24 cellular contexts compared by ENCODE assay signal in the genomic region with DNA sequence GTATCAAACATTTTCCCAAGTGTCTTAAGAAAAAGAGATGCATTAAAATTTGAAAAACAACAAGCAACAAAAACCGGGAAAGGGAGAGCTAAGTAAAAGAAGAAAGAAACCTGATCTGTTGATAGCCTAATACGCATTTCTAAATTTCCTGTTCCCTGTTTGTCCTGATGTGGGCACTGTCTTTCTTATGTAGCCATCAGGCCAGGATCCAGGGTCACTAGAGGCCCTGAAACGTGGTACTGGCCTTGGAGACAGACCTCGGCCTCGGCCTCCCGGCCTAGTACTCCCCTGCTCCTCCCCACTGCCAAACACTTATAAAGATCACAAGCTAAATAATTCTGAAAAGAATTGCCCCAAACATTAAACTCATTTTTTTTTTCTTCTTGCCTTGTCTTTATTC.
A peak's percentile ranks its signal among the peaks of the same experiment; 100 is the strongest.
DNase-seq lines count a peak whose midpoint lies in the region; ATAC-seq and TF ChIP-seq lines count a peak whose summit lies in the region.
"Had no signal": no experiment of that assay in that cellular context is flagged by ENCODE, and none has a peak within 500 bp of the region (broad histone marks: within the 10 kb centered on the region; RNA-seq: fewer than 3 reads in every experiment).

No MANE protein-coding gene starts in this region.

- peaks cover 6 to 15% of the 10 kb centered on the region in 2 donors for H3K9me3 Mint-ChIP-seq in activated T-cell treated with anti-CD3 and anti-CD28 coated beads, Interleukin-2, amount 50 U/mL, for 72 hours

- H3K4me3 Mint-ChIP-seq in activated T-cell treated with anti-CD3 and anti-CD28 coated beads, Interleukin-2, amount 50 U/mL, for 72 hours: no peak overlapping the region
- H3K4me3 Mint-ChIP-seq: CD8-positive, alpha-beta T cell had no signal

- H3K27me3 ChIP-seq in WERI-Rb-1 (ENCODE audit: insufficient read depth, low read depth, severe bottlenecking) (no peaks in the 10 kb centered on the region), mesendoderm (ENCODE audit: insufficient read depth, low read length, poor library complexity) (no peaks in the 10 kb centered on the region), dorsolateral prefrontal cortex (peaks cover 0 to 5% (median 0%) of the 10 kb centered on the region in 45 donors)
- H3K27me3 ChIP-seq: BLaER1 had no signal

- H2BK15ac ChIP-seq in mesendoderm (replicated peaks; ENCODE audit: low read depth): no peak overlapping the region

- no peak overlapping the region for H4K5ac ChIP-seq in mesendoderm (ENCODE audit: low read length)

- H3K18ac ChIP-seq in mesendoderm (ENCODE audit: low read length): no peak overlapping the region

- H3K4me1 Mint-ChIP-seq in activated T-cell treated with anti-CD3 and anti-CD28 coated beads, Interleukin-2, amount 50 U/mL, for 72 hours (ENCODE audit: low read depth): no peaks in the 10 kb centered on the region

- ATAC-seq in HG02610 (IDR thresholded peaks at IDR 0.05; ENCODE audit: unreplicated experiment): no peak
- no peak for ATAC-seq in activated T-cell treated with anti-CD3 and anti-CD28 coated beads, Interleukin-2, amount 50 U/mL, for 72 hours (replicated peaks in 1 of 2)
- ATAC-seq: CD8-positive, alpha-beta T cell; HepG2; K562; Right ventricle myocardium inferior had no signal

- H3K9ac ChIP-seq in mesendoderm (ENCODE audit: low read length): no peak overlapping the region
- H3K9ac ChIP-seq: BLaER1 had no signal

- DNase-seq in NCI-H748 (lab: John Stamatoyannopoulos, UW; ENCODE audit: unreplicated experiment) (peak; percentile 28), NCI-H748 treated with DMSO at 0.1 percent for 48 hours (lab: John Stamatoyannopoulos, UW) (no peak), WERI-Rb-1 (no peak), mesendoderm (peak; percentile 57), dorsolateral prefrontal cortex (no peak), NCI-H1436 (lab: John Stamatoyannopoulos, UW) (no peak)
- no peak for DNase-seq in activated T-cell treated with anti-CD3 and anti-CD28 coated beads, Interleukin-2, amount 50 U/mL, for 72 hours
- DNase-seq: ACHN; CD8-positive, alpha-beta T cell; GDM1; HCEC 1CT; MM.1S; NCI-H1092; NCI-H1436 treated with DMSO at 0.1 percent for 48 hours; NCI-H1930; NCI-H69; NK-92 treated with Interleukin-12 subunit alpha and Interleukin-12 subunit beta, amount 100 ng/mL, for 24 hours had no signal

- H3K4me1 ChIP-seq in mesendoderm (ENCODE audit: control insufficient read depth, low read depth, low read length): no peaks in the 10 kb centered on the region
- H3K4me1 ChIP-seq: BLaER1 had no signal

- H2BK120ac ChIP-seq in mesendoderm (ENCODE audit: low read depth, low read length): no peak overlapping the region

- no peak overlapping the region for H2AK5ac ChIP-seq in mesendoderm (ENCODE audit: low read length)

- no CpG with 5 or more reads among the region's 6 CpGs for WGBS in mesendoderm (ENCODE audit: extremely low coverage, insufficient coverage, low lambda C conversion rate)

- TF ChIP-seq CTCF in WERI-Rb-1 (IDR thresholded peaks at IDR 0.05; ENCODE audit: low read depth, low read length): peak; percentile 63
- TF ChIP-seq CTCF in dorsolateral prefrontal cortex (IDR thresholded peaks at IDR 0.05 in 54 of 56, conservative IDR thresholded peaks at IDR 0.05 in 2 of 56; ENCODE audit: low read depth in 1 of 56, partially characterized antibody in 56 of 56): no peak

- H2BK5ac ChIP-seq in mesendoderm (ENCODE audit: low read length): no peak overlapping the region

- no peak overlapping the region for H3K23ac ChIP-seq in mesendoderm (ENCODE audit: low read length)

- H3K27ac Mint-ChIP-seq in activated T-cell treated with anti-CD3 and anti-CD28 coated beads, Interleukin-2, amount 50 U/mL, for 72 hours: no peak overlapping the region
- H3K27ac Mint-ChIP-seq: CD8-positive, alpha-beta T cell had no signal

- H3K9me3 ChIP-seq in WERI-Rb-1 (ENCODE audit: severe bottlenecking): peaks cover 3% of the 10 kb centered on the region
- H3K9me3 ChIP-seq: BLaER1 had no signal

- H3K36me3 ChIP-seq in WERI-Rb-1 (no peaks in the 10 kb centered on the region), mesendoderm (ENCODE audit: control insufficient read depth, insufficient read depth, low read length) (no peaks in the 10 kb centered on the region)
- H3K36me3 ChIP-seq: BLaER1 had no signal

- H3K4me3 ChIP-seq in WERI-Rb-1 (ENCODE audit: low read depth, low read length) (no peak overlapping the region), mesendoderm (ENCODE audit: low read length) (no peak overlapping the region), dorsolateral prefrontal cortex (no peak overlapping the region)
- H3K4me3 ChIP-seq: BLaER1, K562 had no signal

- H3K27ac ChIP-seq in WERI-Rb-1: no peak overlapping the region
- no peak overlapping the region for H3K27ac ChIP-seq in mesendoderm (ENCODE audit: low read depth, low read length)
- H3K27ac ChIP-seq in dorsolateral prefrontal cortex: no peak overlapping the region
- H3K27ac ChIP-seq: 22Rv1, BLaER1, HL-60 had no signal

- intact Hi-C loops in dorsolateral prefrontal cortex (cut with DNase I): no loop called here

- H3K56ac ChIP-seq in mesendoderm (ENCODE audit: low read length): no peak overlapping the region

- H3K79me2 ChIP-seq in mesendoderm (ENCODE audit: control insufficient read depth, insufficient read depth, low read length): no peaks in the 10 kb centered on the region

- H3K27me3 Mint-ChIP-seq in activated T-cell treated with anti-CD3 and anti-CD28 coated beads, Interleukin-2, amount 50 U/mL, for 72 hours (ENCODE audit: low read depth): no peaks in the 10 kb centered on the region

- no peak overlapping the region for H4K8ac ChIP-seq in mesendoderm (ENCODE audit: low read depth, low read length)

- no peaks in the 10 kb centered on the region for H3K36me3 Mint-ChIP-seq in activated T-cell treated with anti-CD3 and anti-CD28 coated beads, Interleukin-2, amount 50 U/mL, for 72 hours (ENCODE audit: insufficient read depth in 2 of 2)
- H3K36me3 Mint-ChIP-seq: CD8-positive, alpha-beta T cell had no signal

- no peaks in the 10 kb centered on the region for H3K79me1 ChIP-seq in mesendoderm (ENCODE audit: low read length)

- H3K4ac ChIP-seq in mesendoderm (ENCODE audit: low read depth, low read length): no peak overlapping the region

- H3K4me2 ChIP-seq in mesendoderm (ENCODE audit: low read length): no peak overlapping the region
- H3K4me2 ChIP-seq: BLaER1 had no signal

Comparison
In these comparisons a context has a peak if more than half of its experiments do, and no peak if none do; other contexts are left out.
1. DNase-seq: peak in NCI-H748 (single experiment) and mesendoderm (single experiment); none in NCI-H748 treated with DMSO at 0.1 percent for 48 hours (single experiment), WERI-Rb-1 (single experiment), dorsolateral prefrontal cortex (0 of 10), NCI-H1436 (single experiment) and activated T-cell treated with anti-CD3 and anti-CD28 coated beads, Interleukin-2, amount 50 U/mL, for 72 hours (0 of 2).